ENCODE assay signal across 20 cellular contexts in the genomic region with DNA sequence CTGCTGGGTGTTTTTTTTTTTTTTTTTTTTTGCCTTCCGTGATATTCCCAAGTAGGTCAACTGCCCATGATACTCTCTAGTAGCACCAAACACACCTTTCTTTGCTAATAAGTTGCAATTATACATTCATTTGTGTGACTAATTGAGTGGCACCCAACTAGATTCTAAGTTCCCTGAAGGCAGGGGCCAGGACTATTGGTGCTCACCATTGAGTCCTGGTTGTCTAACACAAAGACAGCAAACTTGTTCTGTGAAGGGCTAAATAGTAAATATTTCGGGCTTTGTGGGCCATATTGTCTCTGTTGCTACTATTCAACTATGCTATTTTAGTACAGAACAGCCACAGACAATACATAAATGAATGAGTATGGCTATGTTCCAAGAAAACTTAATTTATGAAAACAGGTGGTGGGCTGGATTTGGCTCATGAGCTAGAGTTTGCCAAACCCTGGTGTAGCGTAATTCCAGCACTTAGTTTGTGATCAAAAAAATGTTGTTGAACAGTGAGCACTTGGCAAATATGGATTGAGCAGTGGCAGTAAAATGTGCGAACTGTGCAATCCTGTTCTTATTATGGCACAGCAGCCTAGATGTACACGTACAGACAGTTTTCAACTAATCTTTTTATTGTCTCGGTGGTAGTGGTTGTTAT. TPM values are rescaled to one million over a fixed set of nuclear protein-coding genes. Genes with fewer than 3 reads are reported as not detected.
A peak's percentile ranks its signal among the peaks of the same experiment; 100 is the strongest.
DNase-seq lines count a peak whose midpoint lies in the region; ATAC-seq and TF ChIP-seq lines count a peak whose summit lies in the region.
"Had no signal": no experiment of that assay in that cellular context is flagged by ENCODE, and none has a peak within 500 bp of the region (broad histone marks: within the 10 kb centered on the region; RNA-seq: fewer than 3 reads in every experiment).

No MANE protein-coding gene starts in this region.

- no peak overlapping the region for H3K4me3 ChIP-seq in BLaER1
- peak overlapping the region; percentile 10 for H3K4me3 ChIP-seq in psoas muscle

- in situ Hi-C loops in G401 (cut with HindIII; ENCODE audit: low sequenced_read_pairs), result no loop called here

- CTCF ChIA-PET in activated naive CD4-positive, alpha-beta T cell treated with anti-CD3 and anti-CD28 coated beads, Interleukin-2, amount 10 ng/mL, durations not matched to agents 7 days and 5 days (lab: Charles Lee), result interaction anchor here (1.6 to 2.8 kb wide), 2 partner anchors 8 to 10 kb away, joined by 4 to 18 read pairs; no protein-coding TSS in a partner anchor

- H3K4me1 ChIP-seq in BLaER1 (peaks cover 99% of the 10 kb centered on the region), psoas muscle (peaks cover 66% of the 10 kb centered on the region)

- peaks cover 42% of the 10 kb centered on the region for H4K20me1 ChIP-seq in BLaER1

- WGBS in psoas muscle, 3 donors, result 19 to 30% (median 24%) methylated on average over 6 of the region's 6 CpGs

- ATAC-seq in psoas muscle, result peak; percentile 12 to 61 (median 55)
- ATAC-seq: Panc1 had no signal

- H3K9me3 ChIP-seq in BLaER1 (no peaks in the 10 kb centered on the region; the same call in 1 of the 2 replicates), psoas muscle (no peaks in the 10 kb centered on the region)

- peak overlapping the region; percentile 98 for H3K4me2 ChIP-seq in BLaER1

- no peak overlapping the region for H3K4me3 Mint-ChIP-seq in activated naive CD4-positive, alpha-beta T cell treated with anti-CD3 and anti-CD28 coated beads, Interleukin-2, amount 10 ng/mL, durations not matched to agents 7 days and 5 days
- H3K4me3 Mint-ChIP-seq: CD4-positive, alpha-beta memory T cell; IgD-negative memory B cell had no signal

- peaks cover 13% of the 10 kb centered on the region for H3K4me1 Mint-ChIP-seq in activated naive CD4-positive, alpha-beta T cell treated with anti-CD3 and anti-CD28 coated beads, Interleukin-2, amount 10 ng/mL, durations not matched to agents 7 days and 5 days

- DNase-seq in G401 (ENCODE audit: low spot score) (peak; percentile 68), cerebellar cortex (ENCODE audit: low spot score) (peak; percentile 62), psoas muscle (no peak), DMS153 (lab: John Stamatoyannopoulos, UW) (no peak)
- no peak for DNase-seq in activated naive CD4-positive, alpha-beta T cell treated with Interleukin-2 at 50 U/mL for 16 hours
- no peak for DNase-seq in activated naive CD4-positive, alpha-beta T cell treated with anti-CD3 and anti-CD28 coated beads, Interleukin-2, amount 10 ng/mL, durations not matched to agents 7 days and 5 days
- DNase-seq: CD4-positive, alpha-beta memory T cell; DMS53; H7; Karpas-422; NCI-H1694; NCI-H2081 treated with DMSO at 0.1 percent for 48 hours; NCI-H748 treated with DMSO at 0.1 percent for 48 hours had no signal

- H3K27ac Mint-ChIP-seq in activated naive CD4-positive, alpha-beta T cell treated with anti-CD3 and anti-CD28 coated beads, Interleukin-2, amount 10 ng/mL, durations not matched to agents 7 days and 5 days, result no peak overlapping the region
- H3K27ac Mint-ChIP-seq: CD4-positive, alpha-beta memory T cell; IgD-negative memory B cell had no signal

- peaks cover 17% of the 10 kb centered on the region for H3K36me3 Mint-ChIP-seq in activated naive CD4-positive, alpha-beta T cell treated with anti-CD3 and anti-CD28 coated beads, Interleukin-2, amount 10 ng/mL, durations not matched to agents 7 days and 5 days

- no peak for TF ChIP-seq CTCF in psoas muscle (IDR thresholded peaks at IDR 0.05)

- H3K27ac ChIP-seq in BLaER1 (no peak overlapping the region), psoas muscle (peak overlapping the region; percentile 94)

- no peaks in the 10 kb centered on the region for H3K9me3 Mint-ChIP-seq in activated naive CD4-positive, alpha-beta T cell treated with anti-CD3 and anti-CD28 coated beads, Interleukin-2, amount 10 ng/mL, durations not matched to agents 7 days and 5 days
- H3K9me3 Mint-ChIP-seq: IgD-negative memory B cell had no signal

- H3K9ac ChIP-seq in BLaER1, result no peak overlapping the region

- intact Hi-C loops in psoas muscle (cut with DNase I), result no loop called here

- H3K27me3 Mint-ChIP-seq in activated naive CD4-positive, alpha-beta T cell treated with anti-CD3 and anti-CD28 coated beads, Interleukin-2, amount 10 ng/mL, durations not matched to agents 7 days and 5 days, result no peaks in the 10 kb centered on the region
- H3K27me3 Mint-ChIP-seq: CD4-positive, alpha-beta memory T cell; IgD-negative memory B cell had no signal

- no peaks in the 10 kb centered on the region for H3K27me3 ChIP-seq in BLaER1
- H3K27me3 ChIP-seq in psoas muscle (ENCODE audit: insufficient read depth in 3 of 3, low read length in 2 of 3), result no peaks in the 10 kb centered on the region

- peaks cover 69% of the 10 kb centered on the region for H3K36me3 ChIP-seq in BLaER1
- no peaks in the 10 kb centered on the region for H3K36me3 ChIP-seq in psoas muscle (ENCODE audit: insufficient read depth in 1 of 2, low read depth in 1 of 2)

RNA-seq across cellular contexts. Expression of a gene that starts 11.3 kb away (rescaled TPM):
- total RNA-seq in G401 (2014; rRNA removed; shearing (Covaris generic)), result 0.64 and 1.2 TPM in 2 replicates
- 10 to 100 TPM; 29.0 to 55.3 (median 41.3) TPM for total RNA-seq in psoas muscle
- polyA plus RNA-seq in psoas muscle, result 10 to 100 TPM in 2 of 3 donors, 1 to 10 TPM in 1; 9.8 to 22.5 (median 20.1) TPM

RNA-seq across cellular contexts. Expression of a gene that starts 34.3 kb away (rescaled TPM):
- 24.3 and 26.4 TPM in 2 replicates for total RNA-seq in G401 (2014; rRNA removed; shearing (Covaris generic))
- 10 to 100 TPM; 26.6 to 35.3 (median 29.7) TPM for total RNA-seq in psoas muscle
- polyA plus RNA-seq in psoas muscle, result 10 to 100 TPM; 17.7 to 24.8 (median 21.7) TPM

RNA-seq across cellular contexts. Expression of a gene that starts 51.8 kb away (rescaled TPM):
- 0.06 TPM in 1 of 2 replicates, not detected in the other for total RNA-seq in G401 (2014; rRNA removed; shearing (Covaris generic))
- not detected for total RNA-seq in psoas muscle
- not detected for polyA plus RNA-seq in psoas muscle
- total RNA-seq: A673; CD4-positive, alpha-beta memory T cell; H7; MCF 10A; NCI-H460 had no signal
- polyA plus RNA-seq: BJ; CD4-positive, alpha-beta memory T cell; IgD-negative memory B cell had no signal

Comparison
In these comparisons a context has a peak if more than half of its experiments do, and no peak if none do; other contexts are left out.
1. DNase-seq: peak in G401 (single experiment) and cerebellar cortex (single experiment); none in psoas muscle (0 of 2), DMS153 (single experiment), activated naive CD4-positive, alpha-beta T cell treated with Interleukin-2 at 50 U/mL for 16 hours (single experiment) and activated naive CD4-positive, alpha-beta T cell treated with anti-CD3 and anti-CD28 coated beads, Interleukin-2, amount 10 ng/mL, durations not matched to agents 7 days and 5 days (single experiment).
2. RNA of a gene that starts 11.3 kb away (total RNA-seq): 29.0 to 55.3 TPM in psoas muscle; 0.64 to 1.2 TPM in G401; every median in the first group is over 10 times any median in the second.